ENCODE assay signal across 8 cellular contexts in the genomic region with DNA sequence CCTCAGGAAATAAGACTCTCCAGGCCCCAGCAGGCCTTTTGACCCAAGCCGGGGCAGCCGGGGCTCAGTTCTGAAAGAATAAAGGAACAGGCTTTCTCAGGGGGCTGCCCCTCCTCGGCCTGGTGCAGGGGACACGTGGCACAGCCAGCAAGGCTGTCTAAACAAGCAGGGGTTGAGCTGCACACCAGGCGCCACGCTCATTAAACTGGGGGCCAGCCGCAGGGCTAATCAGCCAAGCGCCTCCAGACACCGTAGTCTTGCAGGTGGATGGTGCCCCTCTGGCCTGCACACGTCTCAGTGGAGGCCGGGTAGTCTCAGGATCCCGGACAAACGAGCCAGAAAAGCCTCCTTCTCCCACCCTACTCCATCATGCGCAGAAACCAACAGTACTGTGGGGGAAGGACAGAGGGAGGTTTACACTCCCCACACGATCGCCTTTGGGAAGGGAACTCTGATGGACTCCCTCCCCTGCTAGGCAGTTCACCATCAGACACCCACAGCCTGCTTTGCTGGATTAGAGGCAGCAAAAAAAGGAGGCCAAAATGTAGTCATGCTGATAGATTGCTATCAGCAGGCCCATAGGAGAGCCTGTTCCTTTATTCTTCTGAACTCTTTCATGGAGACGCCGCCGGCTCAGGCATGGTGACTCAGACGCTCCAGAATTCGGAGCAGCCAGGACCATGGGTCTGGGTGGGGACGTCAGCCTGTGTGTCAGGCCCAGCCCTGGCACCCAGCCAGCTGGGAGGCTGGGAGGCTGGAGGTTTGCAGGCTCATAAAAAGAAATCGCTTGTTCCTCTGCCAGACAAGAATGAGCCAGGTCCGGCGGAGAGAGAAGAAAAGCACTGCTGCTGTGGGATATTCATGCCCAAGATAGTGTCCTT.
DNase-seq lines count a peak whose midpoint lies in the region; ATAC-seq and TF ChIP-seq lines count a peak whose summit lies in the region.

No MANE protein-coding gene starts in this region.

- H3K27me3 Mint-ChIP-seq in mesothelial cell of epicardium (ENCODE audit: low read depth), result no peaks in the 10 kb centered on the region
- no peaks in the 10 kb centered on the region for H3K27me3 Mint-ChIP-seq in stimulated activated memory B cell treated with anti-CD40 and anti-IgM and Interleukin-4, amounts not matched to agents 10 μg/mL and 1 μg/mL and 100 μg/mL, for 72 hours
- no peaks in the 10 kb centered on the region for H3K27me3 Mint-ChIP-seq in CD4-positive, alpha-beta memory T cell

- peak overlapping the region; percentile 87 for H3K27ac Mint-ChIP-seq in mesothelial cell of epicardium
- no peak overlapping the region for H3K27ac Mint-ChIP-seq in stimulated activated memory B cell treated with anti-CD40 and anti-IgM and Interleukin-4, amounts not matched to agents 10 μg/mL and 1 μg/mL and 100 μg/mL, for 72 hours
- no peak overlapping the region for H3K27ac Mint-ChIP-seq in CD4-positive, alpha-beta memory T cell

- H3K36me3 Mint-ChIP-seq in mesothelial cell of epicardium, result no peaks in the 10 kb centered on the region
- H3K36me3 Mint-ChIP-seq in stimulated activated memory B cell treated with anti-CD40 and anti-IgM and Interleukin-4, amounts not matched to agents 10 μg/mL and 1 μg/mL and 100 μg/mL, for 72 hours, result no peaks in the 10 kb centered on the region
- no peaks in the 10 kb centered on the region for H3K36me3 Mint-ChIP-seq in CD4-positive, alpha-beta memory T cell

- no peak overlapping the region for H3K4me3 ChIP-seq in CD4-positive, alpha-beta memory T cell (ENCODE audit: low read length in 2 of 2)

- ATAC-seq in activated CD4-positive, CD25-positive, alpha-beta regulatory T cell treated with anti-CD3 and anti-CD28 coated beads, Interleukin-2, amount 50 U/mL, for 24 hours, result no peak
- ATAC-seq in stimulated activated memory B cell treated with anti-CD40 and anti-IgM and Interleukin-4, amounts not matched to agents 10 μg/mL and 1 μg/mL and 100 μg/mL, for 72 hours, result no peak

- POLR2A ChIA-PET in CD4-positive, alpha-beta memory T cell (lab: Charles Lee; ENCODE audit: partially characterized antibody), result no interaction called here

- no peak for TF ChIP-seq CTCF in mesothelial cell of epicardium (IDR thresholded peaks at IDR 0.05; ENCODE audit: unreplicated experiment)

- no peak overlapping the region for H3K4me3 Mint-ChIP-seq in mesothelial cell of epicardium
- H3K4me3 Mint-ChIP-seq in stimulated activated memory B cell treated with anti-CD40 and anti-IgM and Interleukin-4, amounts not matched to agents 10 μg/mL and 1 μg/mL and 100 μg/mL, for 72 hours, result no peak overlapping the region
- no peak overlapping the region for H3K4me3 Mint-ChIP-seq in CD4-positive, alpha-beta memory T cell

- H3K27me3 ChIP-seq in CD4-positive, alpha-beta memory T cell (ENCODE audit: insufficient read depth, low read length), result no peaks in the 10 kb centered on the region

- CTCF ChIA-PET in CD4-positive, alpha-beta memory T cell (lab: Charles Lee; ENCODE audit: partially characterized antibody), result no interaction called here

- H3K4me1 Mint-ChIP-seq in mesothelial cell of epicardium, result peaks cover 47% of the 10 kb centered on the region
- no peaks in the 10 kb centered on the region for H3K4me1 Mint-ChIP-seq in stimulated activated memory B cell treated with anti-CD40 and anti-IgM and Interleukin-4, amounts not matched to agents 10 μg/mL and 1 μg/mL and 100 μg/mL, for 72 hours
- H3K4me1 Mint-ChIP-seq in CD4-positive, alpha-beta memory T cell, result peaks cover 0 to 3% (median 0%) of the 10 kb centered on the region in 4 donors

- H3K9me3 ChIP-seq in CD4-positive, alpha-beta memory T cell (ENCODE audit: control insufficient read depth in 1 of 2, low read length in 2 of 2), result no peaks in the 10 kb centered on the region

- H3K9me3 Mint-ChIP-seq in mesothelial cell of epicardium, result peaks cover 9% of the 10 kb centered on the region
- no peaks in the 10 kb centered on the region for H3K9me3 Mint-ChIP-seq in stimulated activated memory B cell treated with anti-CD40 and anti-IgM and Interleukin-4, amounts not matched to agents 10 μg/mL and 1 μg/mL and 100 μg/mL, for 72 hours
- H3K9me3 Mint-ChIP-seq in CD4-positive, alpha-beta memory T cell, result no peaks in the 10 kb centered on the region

- no peak overlapping the region for H3K27ac ChIP-seq in CD4-positive, alpha-beta memory T cell (ENCODE audit: low read depth, low read length)

- intact Hi-C loops in CD4-positive, alpha-beta memory T cell (cut with micrococcal nuclease), result no loop called here

- no peaks in the 10 kb centered on the region for H3K36me3 ChIP-seq in CD4-positive, alpha-beta memory T cell (ENCODE audit: insufficient read depth, low read length)

- no peaks in the 10 kb centered on the region for H3K4me1 ChIP-seq in CD4-positive, alpha-beta memory T cell (ENCODE audit: insufficient read depth, low read length)

- peak; percentile 24 for DNase-seq in DMS153 treated with DMSO at 0.1 percent for 48 hours (lab: John Stamatoyannopoulos, UW; ENCODE audit: unreplicated experiment)
- DNase-seq in NCI-H2227 (lab: John Stamatoyannopoulos, UW; ENCODE audit: unreplicated experiment), result peak; percentile 62
- peak; percentile 61 to 93 for DNase-seq in dermis microvascular lymphatic vessel endothelial cell (ENCODE audit: low read depth in 2 of 2)
- DNase-seq in mesothelial cell of epicardium (ENCODE audit: low spot score in 2 of 2, unreplicated experiment in 2 of 2), result peak; percentile 72 to 79
- no peak for DNase-seq in stimulated activated CD4-positive, alpha-beta T cell treated with anti-CD3 and anti-CD28 coated beads, Interleukin-1b, Interleukin-23, amount 100 ng/mL, for 48 hours
- DNase-seq in CD4-positive, alpha-beta memory T cell, result no peak

Comparison
In these comparisons a context has a peak if more than half of its experiments do, and no peak if none do; other contexts are left out.
1. DNase-seq: peak in DMS153 treated with DMSO at 0.1 percent for 48 hours (single experiment), NCI-H2227 (single experiment), dermis microvascular lymphatic vessel endothelial cell (2 of 2) and mesothelial cell of epicardium (2 of 2); none in stimulated activated CD4-positive, alpha-beta T cell treated with anti-CD3 and anti-CD28 coated beads, Interleukin-1b, Interleukin-23, amount 100 ng/mL, for 48 hours (single experiment) and CD4-positive, alpha-beta memory T cell (0 of 5).